ENCODE assay signal across 1 cellular context in genomic region chr19:40235238-40236025, GRCh38.
A peak's percentile ranks its signal among the peaks of the same experiment; 100 is the strongest.
TF ChIP-seq lines count a peak whose summit lies in the region.

No MANE protein-coding gene starts in this region.

TF ChIP-seq in K562, 482 proteins besides CTCF, POLR2A, EP300 and RAD21:
- TF ChIP-seq BACH1 (tag; IDR thresholded peaks at IDR 0.05) (no peak), ETS2 (tag; IDR thresholded peaks at IDR 0.05; ENCODE audit: borderline replicate concordance, poor library complexity, severe bottlenecking) (no peak), KDM1A (IDR thresholded peaks at IDR 0.05) (no peak), POLR2G (IDR thresholded peaks at IDR 0.05; ENCODE audit: low read depth, low read length) (peak; percentile 7), RFX1 (IDR thresholded peaks at IDR 0.05) (no peak), MAFG (tag; conservative IDR thresholded peaks at IDR 0.05) (no peak), TFAP4 (CRISPR knock-in tag; IDR thresholded peaks at IDR 0.05; ENCODE audit: borderline replicate concordance) (peak; percentile 20; the same call in 1 of the 2 replicates), FOXP4 (CRISPR knock-in tag; IDR thresholded peaks at IDR 0.05; ENCODE audit: borderline replicate concordance) (no peak), ESRRA (IDR thresholded peaks at IDR 0.05; ENCODE audit: borderline replicate concordance, low read depth) (no peak), BRD9 (IDR thresholded peaks at IDR 0.05; ENCODE audit: low read depth, partially characterized antibody) (no peak), ATF1 (CRISPR knock-in tag; IDR thresholded peaks at IDR 0.05) (no peak), ATF1 (tag; IDR thresholded peaks at IDR 0.05) (no peak), KHSRP (IDR thresholded peaks at IDR 0.05) (no peak), CBX5 (IDR thresholded peaks at IDR 0.05; ENCODE audit: borderline replicate concordance, low read depth) (no peak), ZHX1 (conservative IDR thresholded peaks at IDR 0.05; ENCODE audit: low read length) (no peak), HOXB6 (CRISPR knock-in tag; IDR thresholded peaks at IDR 0.05; ENCODE audit: borderline replicate concordance) (no peak), TAL1 (IDR thresholded peaks at IDR 0.05) (no peak), IRF9 (tag; IDR thresholded peaks at IDR 0.05) (no peak), BDP1 (IDR thresholded peaks at IDR 0.05; ENCODE audit: insufficient read depth, insufficient read length) (no peak), TCF7L2 (IDR thresholded peaks at IDR 0.05; ENCODE audit: low read depth, low read length) (no peak), MYNN (IDR thresholded peaks at IDR 0.05) (0 out of 2 replicates have a peak, but pooled peaks have one; percentile 9), MYNN (CRISPR knock-in tag; IDR thresholded peaks at IDR 0.05) (no peak), ZNF324 (CRISPR knock-in tag; IDR thresholded peaks at IDR 0.05) (no peak), NFRKB (IDR thresholded peaks at IDR 0.05; ENCODE audit: low read depth) (no peak), ZNF23 (CRISPR knock-in tag; IDR thresholded peaks at IDR 0.05) (no peak), NR3C1 (CRISPR knock-in tag; IDR thresholded peaks at IDR 0.05) (no peak), DDX20 (tag; IDR thresholded peaks at IDR 0.05; ENCODE audit: low read depth) (no peak), ERF (CRISPR knock-in tag; IDR thresholded peaks at IDR 0.05) (no peak), CHAMP1 (IDR thresholded peaks at IDR 0.05) (no peak)
- TF ChIP-seq, protein P1, sequence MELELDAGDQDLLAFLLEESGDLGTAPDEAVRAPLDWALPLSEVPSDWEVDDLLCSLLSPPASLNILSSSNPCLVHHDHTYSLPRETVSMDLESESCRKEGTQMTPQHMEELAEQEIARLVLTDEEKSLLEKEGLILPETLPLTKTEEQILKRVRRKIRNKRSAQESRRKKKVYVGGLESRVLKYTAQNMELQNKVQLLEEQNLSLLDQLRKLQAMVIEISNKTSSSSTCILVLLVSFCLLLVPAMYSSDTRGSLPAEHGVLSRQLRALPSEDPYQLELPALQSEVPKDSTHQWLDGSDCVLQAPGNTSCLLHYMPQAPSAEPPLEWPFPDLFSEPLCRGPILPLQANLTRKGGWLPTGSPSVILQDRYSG (tag; conservative IDR thresholded peaks at IDR 0.05; ENCODE audit: low read depth), result no peak
- TF ChIP-seq, protein P2, sequence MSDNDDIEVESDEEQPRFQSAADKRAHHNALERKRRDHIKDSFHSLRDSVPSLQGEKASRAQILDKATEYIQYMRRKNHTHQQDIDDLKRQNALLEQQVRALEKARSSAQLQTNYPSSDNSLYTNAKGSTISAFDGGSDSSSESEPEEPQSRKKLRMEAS (CRISPR knock-in tag; IDR thresholded peaks at IDR 0.05), result no peak
- TF ChIP-seq, protein P3, sequence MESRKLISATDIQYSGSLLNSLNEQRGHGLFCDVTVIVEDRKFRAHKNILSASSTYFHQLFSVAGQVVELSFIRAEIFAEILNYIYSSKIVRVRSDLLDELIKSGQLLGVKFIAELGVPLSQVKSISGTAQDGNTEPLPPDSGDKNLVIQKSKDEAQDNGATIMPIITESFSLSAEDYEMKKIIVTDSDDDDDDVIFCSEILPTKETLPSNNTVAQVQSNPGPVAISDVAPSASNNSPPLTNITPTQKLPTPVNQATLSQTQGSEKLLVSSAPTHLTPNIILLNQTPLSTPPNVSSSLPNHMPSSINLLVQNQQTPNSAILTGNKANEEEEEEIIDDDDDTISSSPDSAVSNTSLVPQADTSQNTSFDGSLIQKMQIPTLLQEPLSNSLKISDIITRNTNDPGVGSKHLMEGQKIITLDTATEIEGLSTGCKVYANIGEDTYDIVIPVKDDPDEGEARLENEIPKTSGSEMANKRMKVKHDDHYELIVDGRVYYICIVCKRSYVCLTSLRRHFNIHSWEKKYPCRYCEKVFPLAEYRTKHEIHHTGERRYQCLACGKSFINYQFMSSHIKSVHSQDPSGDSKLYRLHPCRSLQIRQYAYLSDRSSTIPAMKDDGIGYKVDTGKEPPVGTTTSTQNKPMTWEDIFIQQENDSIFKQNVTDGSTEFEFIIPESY (CRISPR knock-in tag; IDR thresholded peaks at IDR 0.05), result peak; percentile 100
- TF ChIP-seq, protein P4, sequence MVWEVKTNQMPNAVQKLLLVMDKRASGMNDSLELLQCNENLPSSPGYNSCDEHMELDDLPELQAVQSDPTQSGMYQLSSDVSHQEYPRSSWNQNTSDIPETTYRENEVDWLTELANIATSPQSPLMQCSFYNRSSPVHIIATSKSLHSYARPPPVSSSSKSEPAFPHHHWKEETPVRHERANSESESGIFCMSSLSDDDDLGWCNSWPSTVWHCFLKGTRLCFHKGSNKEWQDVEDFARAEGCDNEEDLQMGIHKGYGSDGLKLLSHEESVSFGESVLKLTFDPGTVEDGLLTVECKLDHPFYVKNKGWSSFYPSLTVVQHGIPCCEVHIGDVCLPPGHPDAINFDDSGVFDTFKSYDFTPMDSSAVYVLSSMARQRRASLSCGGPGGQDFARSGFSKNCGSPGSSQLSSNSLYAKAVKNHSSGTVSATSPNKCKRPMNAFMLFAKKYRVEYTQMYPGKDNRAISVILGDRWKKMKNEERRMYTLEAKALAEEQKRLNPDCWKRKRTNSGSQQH (CRISPR knock-in tag; IDR thresholded peaks at IDR 0.05), result no peak
